23 cellular contexts compared by ENCODE assay signal in genomic region chr20:32780278-32780677, GRCh38.
"Had no signal": no experiment of that assay in that cellular context is flagged by ENCODE, and none has a peak within 500 bp of the region (broad histone marks: within the 10 kb centered on the region; RNA-seq: fewer than 3 reads in every experiment).

No MANE protein-coding gene starts in this region.

- H3K27me3 Mint-ChIP-seq: activated naive CD8-positive, alpha-beta T cell; stimulated activated memory B cell treated with anti-CD40 and anti-IgM and Interleukin-4, amounts not matched to agents 10 μg/mL and 1 μg/mL and 100 μg/mL, for 72 hours had no signal

- H3K27ac ChIP-seq: adrenal gland, epithelial cell of prostate, heart right ventricle, lower lobe of right lung, stomach, suprapubic skin, tibial nerve had no signal

- H3K4me3 ChIP-seq: adrenal gland, heart right ventricle, lower lobe of right lung, stomach, suprapubic skin, tibial nerve had no signal

- DNase-seq: activated CD8-positive, alpha-beta memory T cell treated with anti-CD3 and anti-CD28 coated beads for 24 hours; activated CD8-positive, alpha-beta memory T cell treated with anti-CD3 and anti-CD28 coated beads, Interleukin-2, amount 50 U/mL, for 4 hours; activated naive CD4-positive, alpha-beta T cell; activated T-cell treated with anti-CD3 and anti-CD28 coated beads, Interleukin-2, amount 50 U/mL, for 4 hours; adrenal gland; central memory CD4-positive, alpha-beta T cell; heart right ventricle; kidney; lower lobe of right lung; natural killer cell; small intestine; stimulated activated CD4-positive, alpha-beta T cell treated with anti-CD3 and anti-CD28 coated beads, Interleukin-2, amount 100 ng/mL, for 24 hours; stomach; T-helper 9 cell had no signal

- H3K27ac Mint-ChIP-seq: activated naive CD8-positive, alpha-beta T cell; activated T-helper 2 cell treated with anti-CD3 and anti-CD28 coated beads, Interferon-gamma antibody, Interleukin-2, Interleukin-4, amounts not matched to agents 10 μg/mL and 5 μg/mL and 100 μg/mL, durations not matched to agents 14 hours and 24 hours and 36 hours; mesothelial cell of epicardium; natural killer cell; stimulated activated memory B cell treated with anti-CD40 and anti-IgM and Interleukin-4, amounts not matched to agents 10 μg/mL and 1 μg/mL and 100 μg/mL, for 72 hours had no signal

- ATAC-seq: activated T-cell treated with anti-CD3 and anti-CD28 coated beads, Interleukin-2, amount 50 U/mL, for 4 hours; heart right ventricle; lower lobe of right lung; natural killer cell; sciatic nerve had no signal

- H3K27me3 ChIP-seq: adrenal gland, dorsolateral prefrontal cortex, heart right ventricle, stomach, suprapubic skin, tibial nerve had no signal

- H3K36me3 ChIP-seq: adrenal gland, lower lobe of right lung had no signal

- H3K9me3 ChIP-seq: adrenal gland, heart right ventricle, lower lobe of right lung, stomach, suprapubic skin, tibial nerve had no signal

- H3K9me3 Mint-ChIP-seq: activated T-cell treated with anti-CD3 and anti-CD28 coated beads, Interleukin-2, amount 50 U/mL, for 4 hours; activated T-helper 2 cell treated with anti-CD3 and anti-CD28 coated beads, Interferon-gamma antibody, Interleukin-2, Interleukin-4, amounts not matched to agents 10 μg/mL and 5 μg/mL and 100 μg/mL, durations not matched to agents 14 hours and 24 hours and 36 hours; mesothelial cell of epicardium; natural killer cell; stimulated activated memory B cell treated with anti-CD40 and anti-IgM and Interleukin-4, amounts not matched to agents 10 μg/mL and 1 μg/mL and 100 μg/mL, for 72 hours had no signal

- H3K36me3 Mint-ChIP-seq: activated naive CD8-positive, alpha-beta T cell; mesothelial cell of epicardium; natural killer cell; stimulated activated memory B cell treated with anti-CD40 and anti-IgM and Interleukin-4, amounts not matched to agents 10 μg/mL and 1 μg/mL and 100 μg/mL, for 72 hours had no signal

- H3K4me1 ChIP-seq: adrenal gland, lower lobe of right lung, tibial nerve had no signal

- H3K4me3 Mint-ChIP-seq: activated naive CD8-positive, alpha-beta T cell; activated T-cell treated with anti-CD3 and anti-CD28 coated beads, Interleukin-2, amount 50 U/mL, for 4 hours; mesothelial cell of epicardium; natural killer cell; stimulated activated memory B cell treated with anti-CD40 and anti-IgM and Interleukin-4, amounts not matched to agents 10 μg/mL and 1 μg/mL and 100 μg/mL, for 72 hours had no signal
